9 cellular contexts compared by ENCODE assay signal in genomic region chr1:207959141-207959825, GRCh38. TPM values are rescaled to one million over a fixed set of nuclear protein-coding genes. Genes with fewer than 3 reads are reported as not detected.
A peak's percentile ranks its signal among the peaks of the same experiment; 100 is the strongest.
DNase-seq lines count a peak whose midpoint lies in the region; ATAC-seq and FAIRE-seq lines count a peak whose summit lies in the region.
"Had no signal": no experiment of that assay in that cellular context is flagged by ENCODE, and none has a peak within 500 bp of the region (broad histone marks: within the 10 kb centered on the region; RNA-seq: fewer than 3 reads in every experiment).

No MANE protein-coding gene starts in this region.

- H3K4me3 ChIP-seq in small intestine (ENCODE audit: low read depth in 1 of 2, low read length in 2 of 2) = peak overlapping the region in 1 of 2 donors; percentile 45

- CTCF ChIA-PET in activated CD4-positive, alpha-beta T cell treated with anti-CD3 and anti-CD28 coated beads for 36 hours (lab: Charles Lee) = interaction anchor here (0.7 to 1.1 kb wide), 2 partner anchors 10 to 72 kb away, joined by 3 read pairs; no protein-coding TSS in a partner anchor

- peak; percentile 40 for ATAC-seq in activated CD4-positive, alpha-beta T cell treated with anti-CD3 and anti-CD28 coated beads for 36 hours

- WGBS in small intestine, 3 donors = 4 to 6% (median 5%) methylated on average over 64 to 76 of the region's 76 CpGs

- intact Hi-C loops in activated CD4-positive, alpha-beta T cell treated with anti-CD3 and anti-CD28 coated beads for 36 hours (cut with DNase I, micrococcal nuclease) = no loop called here

- H3K36me3 ChIP-seq in small intestine (ENCODE audit: control insufficient read depth in 2 of 2, insufficient read depth in 2 of 2, low read length in 2 of 2) = no peaks in the 10 kb centered on the region

- H3K4me1 Mint-ChIP-seq in activated CD4-positive, alpha-beta T cell treated with anti-CD3 and anti-CD28 coated beads for 36 hours = peaks cover under 1% of the 10 kb centered on the region

- peaks cover 3% of the 10 kb centered on the region in 2 donors for H3K27me3 ChIP-seq in small intestine (ENCODE audit: control insufficient read depth in 2 of 2, insufficient read depth in 2 of 2, low read length in 2 of 2)

- H3K4me3 Mint-ChIP-seq in activated CD4-positive, alpha-beta T cell treated with anti-CD3 and anti-CD28 coated beads for 36 hours = peak overlapping the region; percentile 46

- H3K9me3 Mint-ChIP-seq in activated CD4-positive, alpha-beta T cell treated with anti-CD3 and anti-CD28 coated beads for 36 hours (ENCODE audit: low read depth) = no peaks in the 10 kb centered on the region

- no peaks in the 10 kb centered on the region for H3K9me3 ChIP-seq in small intestine (ENCODE audit: control insufficient read depth, low read depth)

- POLR2A ChIA-PET in activated CD4-positive, alpha-beta T cell treated with anti-CD3 and anti-CD28 coated beads for 36 hours (lab: Charles Lee) = no interaction called here

- peak overlapping the region in 1 of 2 donors; percentile 76 for H3K27ac ChIP-seq in small intestine (ENCODE audit: low read depth in 1 of 2, low read length in 1 of 2)
- H3K27ac ChIP-seq: C4-2B had no signal

- no peak for FAIRE-seq in small intestine (lab: Jason Lieb, UNC)

- H3K27ac Mint-ChIP-seq in activated CD4-positive, alpha-beta T cell treated with anti-CD3 and anti-CD28 coated beads for 36 hours = no peak overlapping the region

- DNase-seq in activated CD4-positive, alpha-beta T cell treated with anti-CD3 and anti-CD28 coated beads for 36 hours = peak; percentile 41
- no peak for DNase-seq in activated CD4-positive, alpha-beta T cell treated with anti-CD3 and anti-CD28 coated beads for 4 hours
- DNase-seq in cerebellum (ENCODE audit: low spot score) (peak; percentile 56), islet precursor cell (peak; percentile 70), small intestine (peak; percentile 10), cerebellar nuclear complex (lab: John Stamatoyannopoulos, UW) (no peak), NOMO-1 treated with DMSO at 0.1 percent for 48 hours (lab: John Stamatoyannopoulos, UW; ENCODE audit: unreplicated experiment) (no peak), T1000 (lab: John Stamatoyannopoulos, UW) (no peak)

- peaks cover 28% of the 10 kb centered on the region for H3K27me3 Mint-ChIP-seq in activated CD4-positive, alpha-beta T cell treated with anti-CD3 and anti-CD28 coated beads for 36 hours

- H3K36me3 Mint-ChIP-seq in activated CD4-positive, alpha-beta T cell treated with anti-CD3 and anti-CD28 coated beads for 36 hours (ENCODE audit: low read depth) = no peaks in the 10 kb centered on the region

- H3K4me1 ChIP-seq in small intestine (ENCODE audit: control insufficient read depth in 2 of 2, insufficient read depth in 1 of 2, low read depth in 1 of 2, low read length in 1 of 2) = no peaks in the 10 kb centered on the region

RNA-seq across cellular contexts. Expression of gene CD34, which starts 48.4 kb away (rescaled TPM):
- under 1 TPM; 0.02 to 0.04 TPM for total RNA-seq in activated CD4-positive, alpha-beta T cell treated with anti-CD3 and anti-CD28 coated beads for 36 hours
- 2.8 TPM for total RNA-seq in cerebellum
- polyA plus RNA-seq in small intestine = 10 to 100 TPM in 1 of 3 donors, 1 to 10 TPM in 2; 1.1 to 23.7 (median 1.4) TPM

Comparison
In these comparisons a context has a peak if more than half of its experiments do, and no peak if none do; other contexts are left out.
1. DNase-seq: peak in activated CD4-positive, alpha-beta T cell treated with anti-CD3 and anti-CD28 coated beads for 36 hours (single experiment), cerebellum (single experiment), islet precursor cell (single experiment) and small intestine (single experiment); none in activated CD4-positive, alpha-beta T cell treated with anti-CD3 and anti-CD28 coated beads for 4 hours (0 of 2), cerebellar nuclear complex (0 of 2), NOMO-1 treated with DMSO at 0.1 percent for 48 hours (single experiment) and T1000 (single experiment).